Comparison of ENCODE assay signal across 9 cellular contexts in genomic region chr12:92898755-92899154, GRCh38. TPM values are rescaled to one million over a fixed set of nuclear protein-coding genes. Genes with fewer than 3 reads are reported as not detected.
A peak's percentile ranks its signal among the peaks of the same experiment; 100 is the strongest.
DNase-seq lines count a peak whose midpoint lies in the region; ATAC-seq and TF ChIP-seq lines count a peak whose summit lies in the region.
"Had no signal": no experiment of that assay in that cellular context is flagged by ENCODE, and none has a peak within 500 bp of the region (broad histone marks: within the 10 kb centered on the region; RNA-seq: fewer than 3 reads in every experiment).

No MANE protein-coding gene starts in this region.

- peaks cover 74% of the 10 kb centered on the region for H3K79me2 ChIP-seq in smooth muscle cell (ENCODE audit: low read depth)

- H3K36me3 ChIP-seq in SK-N-MC (ENCODE audit: insufficient read depth, low read length), result no peaks in the 10 kb centered on the region; the same call in none of the 2 replicates
- no peaks in the 10 kb centered on the region for H3K36me3 ChIP-seq in smooth muscle cell (ENCODE audit: low read depth)
- H3K36me3 ChIP-seq: prostate gland had no signal

- TF ChIP-seq CTCF in foreskin keratinocyte (conservative IDR thresholded peaks at IDR 0.05) (no peak), smooth muscle cell (IDR thresholded peaks at IDR 0.05; ENCODE audit: borderline replicate concordance, insufficient read depth, poor library complexity, severe bottlenecking) (no peak)

- H3K27me3 ChIP-seq in foreskin keratinocyte, result no peaks in the 10 kb centered on the region
- no peaks in the 10 kb centered on the region for H3K27me3 ChIP-seq in smooth muscle cell (ENCODE audit: low read depth)

- H3K4me1 Mint-ChIP-seq in effector memory CD8-positive, alpha-beta T cell (ENCODE audit: low read depth in 2 of 2), result peaks cover 4 to 13% of the 10 kb centered on the region in 2 donors

- peak overlapping the region; percentile 46 for H3K4me2 ChIP-seq in smooth muscle cell

- H3K9me3 ChIP-seq in SK-N-MC (ENCODE audit: low read depth, low read length), result no peaks in the 10 kb centered on the region
- no peaks in the 10 kb centered on the region for H3K9me3 ChIP-seq in smooth muscle cell (replicated peaks; ENCODE audit: low read depth)
- H3K9me3 ChIP-seq: prostate gland had no signal

- no peaks in the 10 kb centered on the region for H3K9me3 Mint-ChIP-seq in effector memory CD8-positive, alpha-beta T cell

- H2AFZ ChIP-seq in smooth muscle cell (ENCODE audit: low read depth), result no peak overlapping the region

- peaks cover 17% of the 10 kb centered on the region for H3F3A ChIP-seq in smooth muscle cell (ENCODE audit: low read depth)

- H3K27ac Mint-ChIP-seq in effector memory CD8-positive, alpha-beta T cell, result no peak overlapping the region

- DNase-seq in SK-N-MC (ENCODE audit: low read depth, low spot score) (no peak), foreskin keratinocyte (peak; percentile 18 to 40), smooth muscle cell (lab: John Stamatoyannopoulos, UW; ENCODE audit: unreplicated experiment) (no peak), NCI-H1930 (lab: John Stamatoyannopoulos, UW) (no peak)
- no peak for DNase-seq in effector memory CD8-positive, alpha-beta T cell

- no peaks in the 10 kb centered on the region for H3K27me3 Mint-ChIP-seq in effector memory CD8-positive, alpha-beta T cell

- H3K4me1 ChIP-seq in foreskin keratinocyte, result peaks cover 21% of the 10 kb centered on the region
- H3K4me1 ChIP-seq in smooth muscle cell (ENCODE audit: low read depth), result peaks cover 8% of the 10 kb centered on the region
- H3K4me1 ChIP-seq: prostate gland had no signal

- H3K4me3 Mint-ChIP-seq in effector memory CD8-positive, alpha-beta T cell, result no peak overlapping the region

- ATAC-seq in GM18502 (IDR thresholded peaks at IDR 0.05; ENCODE audit: poor library complexity, unreplicated experiment) (peak; percentile 45), foreskin keratinocyte (peak; percentile 58), HG02973 (IDR thresholded peaks at IDR 0.05; ENCODE audit: unreplicated experiment) (no peak), GM19397 (IDR thresholded peaks at IDR 0.05; ENCODE audit: unreplicated experiment) (no peak)
- no peak for ATAC-seq in effector memory CD8-positive, alpha-beta T cell (replicated peaks)

- H3K4me3 ChIP-seq in SK-N-MC (no peak overlapping the region), smooth muscle cell (no peak overlapping the region)
- H3K4me3 ChIP-seq: prostate gland had no signal

- H3K9ac ChIP-seq in SK-N-MC (ENCODE audit: insufficient read length) (no peak overlapping the region), smooth muscle cell (ENCODE audit: low read depth) (peak overlapping the region; percentile 71)

- H4K20me1 ChIP-seq in smooth muscle cell (ENCODE audit: low read depth), result peaks cover under 1% of the 10 kb centered on the region

- peaks cover 3% of the 10 kb centered on the region for H3K36me3 Mint-ChIP-seq in effector memory CD8-positive, alpha-beta T cell (ENCODE audit: insufficient read depth)

- H3K27ac ChIP-seq in SK-N-MC (peak overlapping the region; percentile 80; the same call in 1 of the 2 replicates), foreskin keratinocyte (peak overlapping the region; percentile 80), smooth muscle cell (ENCODE audit: low read depth) (peak overlapping the region; percentile 96)

RNA-seq across cellular contexts. Expression of gene EEA1, which starts 30.3 kb away (rescaled TPM):
- total RNA-seq in foreskin keratinocyte (22.8 and 27.1 TPM in 2 replicates), smooth muscle cell (25.1 and 28.5 TPM in 2 replicates)
- polyA plus RNA-seq in foreskin keratinocyte (1.9 and 2.6 TPM in 2 replicates), smooth muscle cell (22.7 and 29.0 TPM in 2 replicates)

Comparison
In these comparisons a context has a peak if more than half of its experiments do, and no peak if none do; other contexts are left out.
1. ATAC-seq: peak in GM18502 (single experiment) and foreskin keratinocyte (single experiment); none in HG02973 (single experiment), effector memory CD8-positive, alpha-beta T cell (single experiment) and GM19397 (single experiment).
2. DNase-seq: peak in foreskin keratinocyte (2 of 2); none in SK-N-MC (single experiment), smooth muscle cell (single experiment), NCI-H1930 (0 of 2) and effector memory CD8-positive, alpha-beta T cell (0 of 3).
3. Peak in every context shown above with its lines, with median percentiles within 50 percentile points of each other: H3K27ac ChIP-seq.